In genomic region chr6:100880901-100881706, GRCh38 we compare ENCODE assay signal across 8 cellular contexts. TPM values are rescaled to one million over a fixed set of nuclear protein-coding genes. Genes with fewer than 3 reads are reported as not detected.
A peak's percentile ranks its signal among the peaks of the same experiment; 100 is the strongest.
DNase-seq lines count a peak whose midpoint lies in the region; ATAC-seq and TF ChIP-seq lines count a peak whose summit lies in the region.

A gene with protein sequence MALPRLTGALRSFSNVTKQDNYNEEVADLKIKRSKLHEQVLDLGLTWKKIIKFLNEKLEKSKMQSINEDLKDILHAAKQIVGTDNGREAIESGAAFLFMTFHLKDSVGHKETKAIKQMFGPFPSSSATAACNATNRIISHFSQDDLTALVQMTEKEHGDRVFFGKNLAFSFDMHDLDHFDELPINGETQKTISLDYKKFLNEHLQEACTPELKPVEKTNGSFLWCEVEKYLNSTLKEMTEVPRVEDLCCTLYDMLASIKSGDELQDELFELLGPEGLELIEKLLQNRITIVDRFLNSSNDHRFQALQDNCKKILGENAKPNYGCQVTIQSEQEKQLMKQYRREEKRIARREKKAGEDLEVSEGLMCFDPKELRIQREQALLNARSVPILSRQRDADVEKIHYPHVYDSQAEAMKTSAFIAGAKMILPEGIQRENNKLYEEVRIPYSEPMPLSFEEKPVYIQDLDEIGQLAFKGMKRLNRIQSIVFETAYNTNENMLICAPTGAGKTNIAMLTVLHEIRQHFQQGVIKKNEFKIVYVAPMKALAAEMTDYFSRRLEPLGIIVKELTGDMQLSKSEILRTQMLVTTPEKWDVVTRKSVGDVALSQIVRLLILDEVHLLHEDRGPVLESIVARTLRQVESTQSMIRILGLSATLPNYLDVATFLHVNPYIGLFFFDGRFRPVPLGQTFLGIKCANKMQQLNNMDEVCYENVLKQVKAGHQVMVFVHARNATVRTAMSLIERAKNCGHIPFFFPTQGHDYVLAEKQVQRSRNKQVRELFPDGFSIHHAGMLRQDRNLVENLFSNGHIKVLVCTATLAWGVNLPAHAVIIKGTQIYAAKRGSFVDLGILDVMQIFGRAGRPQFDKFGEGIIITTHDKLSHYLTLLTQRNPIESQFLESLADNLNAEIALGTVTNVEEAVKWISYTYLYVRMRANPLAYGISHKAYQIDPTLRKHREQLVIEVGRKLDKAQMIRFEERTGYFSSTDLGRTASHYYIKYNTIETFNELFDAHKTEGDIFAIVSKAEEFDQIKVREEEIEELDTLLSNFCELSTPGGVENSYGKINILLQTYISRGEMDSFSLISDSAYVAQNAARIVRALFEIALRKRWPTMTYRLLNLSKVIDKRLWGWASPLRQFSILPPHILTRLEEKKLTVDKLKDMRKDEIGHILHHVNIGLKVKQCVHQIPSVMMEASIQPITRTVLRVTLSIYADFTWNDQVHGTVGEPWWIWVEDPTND (N-terminal part only) (minus strand): TSS chr6:100881329. CDS start chr6:100867997, 13,332 bp downstream.

- H3K27me3 Mint-ChIP-seq in activated naive CD8-positive, alpha-beta T cell treated with anti-CD3 and anti-CD28 coated beads, Interleukin-2, amount 10 ng/mL, durations not matched to agents 7 days and 5 days, result no peaks in the 10 kb centered on the region

- H3K4me3 Mint-ChIP-seq in activated naive CD8-positive, alpha-beta T cell treated with anti-CD3 and anti-CD28 coated beads, Interleukin-2, amount 10 ng/mL, durations not matched to agents 7 days and 5 days, result peak within 1 kb of the TSS; percentile 99

- DNase-seq in GM12865 (ENCODE audit: low read depth) (peak; percentile 96), NCI-H1092 treated with DMSO at 0.1 percent for 48 hours (lab: John Stamatoyannopoulos, UW) (peak; percentile 68), Right ventricle myocardium superior (peak; percentile 97), trophoblast cell (peak; percentile 94 to 95), tibial nerve (ENCODE audit: low spot score in 2 of 2) (peak; percentile 73 to 76)
- peak; percentile 93 for DNase-seq in activated naive CD8-positive, alpha-beta T cell treated with anti-CD3 and anti-CD28 coated beads, Interleukin-2, amount 10 ng/mL, durations not matched to agents 7 days and 5 days

- H3K79me1 ChIP-seq in trophoblast cell (ENCODE audit: low read length), result peaks cover 8% of the 10 kb centered on the region

- H3K27ac ChIP-seq in SU-DHL-6 (ENCODE audit: low read depth, low read length) (peak within 1 kb of the TSS; percentile 59), trophoblast cell (ENCODE audit: low read depth, low read length) (peak within 1 kb of the TSS; percentile 94), tibial nerve (peak within 1 kb of the TSS; percentile 70 to 93 (median 86))

- peak in 1 of 2 donors; percentile 67 for TF ChIP-seq POLR2A in tibial nerve (IDR thresholded peaks at IDR 0.05)

- POLR2A ChIA-PET in activated naive CD8-positive, alpha-beta T cell treated with anti-CD3 and anti-CD28 coated beads, Interleukin-2, amount 10 ng/mL, durations not matched to agents 7 days and 5 days (lab: Charles Lee), result interaction anchor here (1.3 kb wide), 1 partner anchor 21 kb away, joined by 3 read pairs; no protein-coding TSS in a partner anchor

- peaks cover 50% of the 10 kb centered on the region for H3K79me2 ChIP-seq in SU-DHL-6 (ENCODE audit: insufficient read depth, low read length)
- H3K79me2 ChIP-seq in trophoblast cell (ENCODE audit: control insufficient read depth, insufficient read depth, low read length, poor library complexity), result peaks cover 7% of the 10 kb centered on the region

- H3K4me3 ChIP-seq in GM12865 (ENCODE audit: low read depth, low read length) (peak within 1 kb of the TSS; percentile 96), SU-DHL-6 (ENCODE audit: insufficient read depth, low read length, poor library complexity, severe bottlenecking) (peak within 1 kb of the TSS; percentile 86), trophoblast cell (ENCODE audit: low read depth, low read length) (peak within 1 kb of the TSS; percentile 97), tibial nerve (peak within 1 kb of the TSS; percentile 49 to 91 (median 77))

- H3K9me3 Mint-ChIP-seq in activated naive CD8-positive, alpha-beta T cell treated with anti-CD3 and anti-CD28 coated beads, Interleukin-2, amount 10 ng/mL, durations not matched to agents 7 days and 5 days, result no peaks in the 10 kb centered on the region

- H3K36me3 Mint-ChIP-seq in activated naive CD8-positive, alpha-beta T cell treated with anti-CD3 and anti-CD28 coated beads, Interleukin-2, amount 10 ng/mL, durations not matched to agents 7 days and 5 days, result peaks cover 12% of the 10 kb centered on the region

- H4K91ac ChIP-seq in trophoblast cell (ENCODE audit: low read depth, low read length), result peak within 1 kb of the TSS; percentile 75

- H3K27me3 ChIP-seq in SU-DHL-6 (ENCODE audit: low read length) (no peaks in the 10 kb centered on the region), trophoblast cell (ENCODE audit: insufficient read depth, low read length) (no peaks in the 10 kb centered on the region), tibial nerve (no peaks in the 10 kb centered on the region)

- H3K9me2 ChIP-seq in SU-DHL-6 (replicated peaks; ENCODE audit: insufficient read depth, low read length), result no peaks in the 10 kb centered on the region

- H2BK5ac ChIP-seq in trophoblast cell (ENCODE audit: low read depth, low read length, poor library complexity), result peak within 1 kb of the TSS; percentile 89

- no peak within 1 kb of the TSS for H2AK5ac ChIP-seq in trophoblast cell (ENCODE audit: low read length)

- peak within 1 kb of the TSS; percentile 87 for H4K12ac ChIP-seq in trophoblast cell (ENCODE audit: low read depth, low read length)

- ATAC-seq in HG02623 (IDR thresholded peaks at IDR 0.05; ENCODE audit: unreplicated experiment) (peak; percentile 94), Right ventricle myocardium superior (ENCODE audit: poor library complexity) (peak; percentile 100)
- peak; percentile 99 for ATAC-seq in activated naive CD8-positive, alpha-beta T cell treated with anti-CD3 and anti-CD28 coated beads, Interleukin-2, amount 10 ng/mL, durations not matched to agents 7 days and 5 days (ENCODE audit: low read depth)

- 0 out of 2 replicates have a peak, but pooled peaks cover 7% of the 10 kb centered on the region for H4K20me1 ChIP-seq in SU-DHL-6 (ENCODE audit: low read depth, low read length)

- peak in 1 of 2 donors; percentile 85 for TF ChIP-seq EP300 in tibial nerve (IDR thresholded peaks at IDR 0.05)

- H3K4me1 ChIP-seq in trophoblast cell (ENCODE audit: control insufficient read depth in 1 of 2, insufficient read depth in 2 of 2, low read length in 2 of 2), result peaks cover 0 to 6% of the 10 kb centered on the region in 2 experiments
- H3K4me1 ChIP-seq in tibial nerve, result peaks cover 0 to 37% (median 12%) of the 10 kb centered on the region in 4 donors

- H3K9me3 ChIP-seq in SU-DHL-6 (ENCODE audit: insufficient read depth, low read length), result no peaks in the 10 kb centered on the region
- H3K9me3 ChIP-seq in trophoblast cell (ENCODE audit: insufficient read depth, low read depth, low read length), result peaks cover 2% of the 10 kb centered on the region
- no peaks in the 10 kb centered on the region for H3K9me3 ChIP-seq in tibial nerve

- H3K4ac ChIP-seq in trophoblast cell (ENCODE audit: low read depth, low read length), result peak within 1 kb of the TSS; percentile 32

- intact Hi-C loops in Right ventricle myocardium superior (cut with DNase I), result no loop called here

- WGBS in trophoblast cell (ENCODE audit: extremely low coverage, insufficient coverage, insufficient read length), result no CpG with 5 or more reads among the region's 79 CpGs
- WGBS in tibial nerve, 2 donors, result 1% methylated on average over 40 to 42 of the region's 79 CpGs

- peak within 1 kb of the TSS; percentile 100 for H3K27ac Mint-ChIP-seq in activated naive CD8-positive, alpha-beta T cell treated with anti-CD3 and anti-CD28 coated beads, Interleukin-2, amount 10 ng/mL, durations not matched to agents 7 days and 5 days

- peak within 1 kb of the TSS; percentile 70 for H3K18ac ChIP-seq in trophoblast cell (ENCODE audit: low read length)

- no peak within 1 kb of the TSS for H3K23ac ChIP-seq in trophoblast cell (ENCODE audit: low read length)

- peaks cover 34% of the 10 kb centered on the region for H3K4me1 Mint-ChIP-seq in activated naive CD8-positive, alpha-beta T cell treated with anti-CD3 and anti-CD28 coated beads, Interleukin-2, amount 10 ng/mL, durations not matched to agents 7 days and 5 days

- peak within 1 kb of the TSS; percentile 85 for H3K14ac ChIP-seq in trophoblast cell (ENCODE audit: low read length)

- H3K36me3 ChIP-seq in SU-DHL-6 (ENCODE audit: low read length) (peaks cover 4% of the 10 kb centered on the region; the same call in 1 of the 2 replicates), trophoblast cell (ENCODE audit: control insufficient read depth in 1 of 2, insufficient read depth in 2 of 2, low read length in 2 of 2) (no peaks in the 10 kb centered on the region), tibial nerve (no peaks in the 10 kb centered on the region)

- TF ChIP-seq CTCF in GM12865 (IDR thresholded peaks at IDR 0.05; ENCODE audit: insufficient read depth, low read depth, low read length, missing control alignments) (no peak), SU-DHL-6 (IDR thresholded peaks at IDR 0.05; ENCODE audit: insufficient read depth, low read length, poor library complexity, severe bottlenecking) (no peak), tibial nerve (IDR thresholded peaks at IDR 0.05) (no peak)

- peak within 1 kb of the TSS; percentile 84 for H4K8ac ChIP-seq in trophoblast cell (ENCODE audit: low read depth, low read length)

- peak within 1 kb of the TSS; percentile 80 for H3K4me2 ChIP-seq in SU-DHL-6 (ENCODE audit: low read depth, low read length, poor library complexity, severe bottlenecking)
- H3K4me2 ChIP-seq in trophoblast cell (ENCODE audit: low read length), result peak within 1 kb of the TSS; percentile 90

- H3F3A ChIP-seq in SU-DHL-6 (ENCODE audit: insufficient read depth), result no peaks in the 10 kb centered on the region

- H2AFZ ChIP-seq in SU-DHL-6 (ENCODE audit: low read depth, low read length, severe bottlenecking) (peak within 1 kb of the TSS; percentile 90), trophoblast cell (ENCODE audit: insufficient read depth, low read length, poor library complexity) (peak within 1 kb of the TSS; percentile 78)

- no peak within 1 kb of the TSS for H2BK12ac ChIP-seq in trophoblast cell (ENCODE audit: low read length)

- H2BK120ac ChIP-seq in trophoblast cell (ENCODE audit: insufficient read depth, low read length, poor library complexity), result peak within 1 kb of the TSS; percentile 45

- H3K9ac ChIP-seq in SU-DHL-6 (ENCODE audit: low read length) (peak within 1 kb of the TSS; percentile 88), trophoblast cell (ENCODE audit: low read length) (peak within 1 kb of the TSS; percentile 87)

RNA-seq across cellular contexts. Expression of the gene that starts here (rescaled TPM):
- 10 to 100 TPM; 54.7 to 59.6 TPM for total RNA-seq in activated naive CD8-positive, alpha-beta T cell treated with anti-CD3 and anti-CD28 coated beads, Interleukin-2, amount 10 ng/mL, durations not matched to agents 7 days and 5 days
- total RNA-seq in Right ventricle myocardium superior (13.9 TPM), tibial nerve (10 to 100 TPM; 20.5 to 33.9 (median 26.9) TPM)
- polyA plus RNA-seq in trophoblast cell (2013), result 26.6 and 27.7 TPM in 2 replicates

Comparison
In these comparisons a context has a peak if more than half of its experiments do, and no peak if none do; other contexts are left out.
1. Peak in every context shown above with its lines: DNase-seq, ATAC-seq, H3K4me3 ChIP-seq and H3K27ac ChIP-seq.